ENCODE assay signal across 8 cellular contexts in genomic region chr9:135959814-135960213, GRCh38. TPM values are rescaled to one million over a fixed set of nuclear protein-coding genes. Genes with fewer than 3 reads are reported as not detected.
A peak's percentile ranks its signal among the peaks of the same experiment; 100 is the strongest.
DNase-seq lines count a peak whose midpoint lies in the region; ATAC-seq and TF ChIP-seq lines count a peak whose summit lies in the region.

No MANE protein-coding gene starts in this region.

- H3K9me3 ChIP-seq in ES-I3 (ENCODE audit: control insufficient read depth, insufficient read depth, low read length) (no peaks in the 10 kb centered on the region), RWPE2 (ENCODE audit: severe bottlenecking) (no peaks in the 10 kb centered on the region), fibroblast of lung (ENCODE audit: control insufficient read depth, insufficient read depth, low read depth, low read length) (no peaks in the 10 kb centered on the region), prostate gland (no peaks in the 10 kb centered on the region)

- ATAC-seq in RWPE2 (ENCODE audit: low read depth): no peak
- ATAC-seq in HG02981 (IDR thresholded peaks at IDR 0.05; ENCODE audit: unreplicated experiment): no peak

- DNase-seq in RWPE2 (ENCODE audit: low spot score) (no peak), fibroblast of lung (ENCODE audit: low read depth in 2 of 2) (no peak), prostate gland (ENCODE audit: low spot score) (no peak), medulla oblongata (ENCODE audit: extremely low spot score) (no peak), NCI-H1436 treated with DMSO at 0.1 percent for 48 hours (lab: John Stamatoyannopoulos, UW) (no peak), nucleus accumbens (lab: John Stamatoyannopoulos, UW) (no peak)

- peaks cover 31% of the 10 kb centered on the region for H3K79me2 ChIP-seq in fibroblast of lung (ENCODE audit: control insufficient read depth, insufficient read depth, low read length)

- TF ChIP-seq POLR2A in prostate gland (IDR thresholded peaks at IDR 0.05): no peak

- H3K4me1 ChIP-seq in ES-I3 (ENCODE audit: insufficient read depth, low read length) (peaks cover 11% of the 10 kb centered on the region; the same call in 1 of the 2 replicates), RWPE2 (ENCODE audit: insufficient read depth, poor library complexity, severe bottlenecking) (no peaks in the 10 kb centered on the region), fibroblast of lung (ENCODE audit: control insufficient read depth, extremely low read depth, insufficient read depth, low read length) (peaks cover 3% of the 10 kb centered on the region), prostate gland (replicated peaks) (peaks cover 3% of the 10 kb centered on the region)

- H3K27me3 ChIP-seq in RWPE2 (ENCODE audit: insufficient read depth, poor library complexity, severe bottlenecking) (no peaks in the 10 kb centered on the region), fibroblast of lung (ENCODE audit: control insufficient read depth, insufficient read depth, low read length) (peaks cover 7% of the 10 kb centered on the region), prostate gland (replicated peaks; ENCODE audit: insufficient read depth) (no peaks in the 10 kb centered on the region)

- H2AFZ ChIP-seq in fibroblast of lung (ENCODE audit: low read length): no peak overlapping the region

- no peaks in the 10 kb centered on the region for H3K36me3 ChIP-seq in ES-I3 (ENCODE audit: insufficient read depth, low read length)
- peaks cover 6% of the 10 kb centered on the region; the same call in 1 of the 2 replicates for H3K36me3 ChIP-seq in RWPE2 (ENCODE audit: low read depth)
- H3K36me3 ChIP-seq in fibroblast of lung (ENCODE audit: control insufficient read depth, insufficient read depth, low read length): no peaks in the 10 kb centered on the region
- no peaks in the 10 kb centered on the region for H3K36me3 ChIP-seq in prostate gland

- H3K4me3 ChIP-seq in RWPE2 (ENCODE audit: severe bottlenecking) (peak overlapping the region; percentile 71), fibroblast of lung (replicated peaks in 1 of 4; ENCODE audit: control extremely low read depth in 1 of 4, insufficient read depth in 1 of 4, low read depth in 3 of 4, low read length in 4 of 4) (peak overlapping the region; percentile 70 to 89 (median 87)), prostate gland (peak overlapping the region; percentile 86 to 97)

- no peaks in the 10 kb centered on the region for H4K20me1 ChIP-seq in fibroblast of lung (ENCODE audit: control insufficient read depth, extremely low read depth, insufficient read depth, low read length)

- peak overlapping the region; percentile 76 for H3K4me2 ChIP-seq in fibroblast of lung (ENCODE audit: extremely low read depth, insufficient read depth, low read length)

- 26% methylated on average over 9 of the region's 9 CpGs for WGBS in prostate gland

- intact Hi-C loops in prostate gland (cut with DNase I): loop anchor here (5.0 to 10.0 kb wide), 3 partner anchors 53 to 355 kb away; partner anchors contain the start of gene CAMSAP1

- no peak for TF ChIP-seq CTCF in RWPE2 (IDR thresholded peaks at IDR 0.05; ENCODE audit: poor library complexity, severe bottlenecking)
- no peak for TF ChIP-seq CTCF in fibroblast of lung (conservative IDR thresholded peaks at IDR 0.05 in 1 of 2, IDR thresholded peaks at IDR 0.05 in 1 of 2; ENCODE audit: low read depth in 1 of 2, low read length in 2 of 2)
- TF ChIP-seq CTCF in prostate gland (IDR thresholded peaks at IDR 0.05): no peak

- H3K27ac ChIP-seq in RWPE2 (ENCODE audit: poor library complexity, severe bottlenecking): peak overlapping the region; percentile 52
- no peak overlapping the region for H3K27ac ChIP-seq in fibroblast of lung (ENCODE audit: insufficient read depth, low read length)
- H3K27ac ChIP-seq in prostate gland: peak overlapping the region; percentile 82 to 87

- H3K9ac ChIP-seq in ES-I3 (ENCODE audit: low read depth, low read length): peak overlapping the region; percentile 87
- no peak overlapping the region for H3K9ac ChIP-seq in fibroblast of lung (ENCODE audit: insufficient read depth, low read length)

RNA-seq across cellular contexts. Expression of gene UBAC1, which starts 1.4 kb away (rescaled TPM):
- 29.0 and 30.6 TPM in 2 replicates for total RNA-seq in fibroblast of lung
- polyA plus RNA-seq in fibroblast of lung: 26.3 and 26.8 TPM in 2 replicates
- 23.4 and 25.9 TPM in 2 replicates for polyA plus RNA-seq in fibroblast of lung (2012)
- 42.8 and 56.2 TPM in 2 replicates for polyA minus RNA-seq in fibroblast of lung (ENCODE audit: low replicate concordance)
- total RNA-seq in prostate gland: 10 to 100 TPM; 53.7 to 59.1 TPM

RNA-seq across cellular contexts. Expression of gene CAMSAP1, which starts 52.5 kb away (rescaled TPM):
- total RNA-seq in fibroblast of lung: 17.7 and 18.8 TPM in 2 replicates
- polyA plus RNA-seq in fibroblast of lung: 5.0 and 7.2 TPM in 2 replicates
- 9.5 and 11.6 TPM in 2 replicates for polyA plus RNA-seq in fibroblast of lung (2012)
- polyA minus RNA-seq in fibroblast of lung (ENCODE audit: low replicate concordance): 21.2 and 22.6 TPM in 2 replicates
- total RNA-seq in prostate gland: 10 to 100 TPM; 28.3 to 86.6 TPM
